In the genomic region with DNA sequence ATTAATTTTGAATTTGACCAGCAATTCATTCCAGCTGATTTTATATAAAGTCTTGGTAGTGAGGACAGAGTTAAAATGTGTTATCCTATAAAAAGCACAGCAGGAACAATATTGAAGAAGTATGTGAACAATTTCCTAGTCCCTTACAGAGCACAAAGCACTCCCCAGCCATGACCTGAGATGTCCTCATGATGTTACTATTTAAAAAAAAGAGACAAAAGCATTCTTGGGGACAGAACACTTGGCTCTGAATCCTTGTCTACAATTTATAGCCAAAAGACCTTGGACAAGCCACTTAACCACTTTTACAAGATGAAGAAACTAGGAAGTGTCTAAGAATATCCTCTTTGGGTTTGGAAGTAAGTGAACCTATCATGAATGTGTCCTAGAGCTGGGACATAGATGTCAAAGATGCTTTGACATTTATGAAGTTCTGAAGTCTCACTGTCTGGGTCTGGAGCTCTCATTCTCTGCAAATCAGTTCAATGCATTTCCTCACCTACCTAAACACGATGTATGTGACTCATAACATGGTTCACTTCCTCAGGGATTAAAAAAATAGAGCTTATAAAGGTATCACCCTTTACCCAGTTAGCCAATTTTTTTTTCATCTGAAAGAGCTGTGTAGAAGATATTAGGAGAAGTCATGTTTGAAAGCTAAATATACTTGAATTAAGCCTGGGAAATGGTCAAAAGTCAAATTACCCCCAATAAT, we compare ENCODE assay signal across 18 cellular contexts.
DNase-seq lines count a peak whose midpoint lies in the region; ATAC-seq and TF ChIP-seq lines count a peak whose summit lies in the region.
"Had no signal": no experiment of that assay in that cellular context is flagged by ENCODE, and none has a peak within 500 bp of the region (broad histone marks: within the 10 kb centered on the region; RNA-seq: fewer than 3 reads in every experiment).

No MANE protein-coding gene starts in this region.

- H3K27me3 Mint-ChIP-seq in activated T-cell treated with anti-CD3 and anti-CD28 coated beads, Interleukin-2, amount 50 U/mL, for 4 hours (ENCODE audit: low read depth): peaks cover 20% of the 10 kb centered on the region

- TF ChIP-seq POLR2A in esophagus muscularis mucosa (IDR thresholded peaks at IDR 0.05; ENCODE audit: low read depth): no peak

- ATAC-seq in RWPE2 (ENCODE audit: low read depth): peak; percentile 64
- ATAC-seq in activated T-cell treated with anti-CD3 and anti-CD28 coated beads, Interleukin-2, amount 50 U/mL, for 4 hours: no peak
- ATAC-seq: activated CD8-positive, alpha-beta memory T cell treated with anti-CD3 and anti-CD28 coated beads, Interleukin-2, amount 10 ng/mL, durations not matched to agents 7 days and 5 days had no signal

- TF ChIP-seq CTCF in AG10803 (conservative IDR thresholded peaks at IDR 0.05; ENCODE audit: low read length) (no peak), RWPE2 (IDR thresholded peaks at IDR 0.05; ENCODE audit: poor library complexity, severe bottlenecking) (no peak), esophagus muscularis mucosa (IDR thresholded peaks at IDR 0.05) (no peak), parathyroid adenoma (IDR thresholded peaks at IDR 0.05) (no peak), BE2C (IDR thresholded peaks at IDR 0.05; ENCODE audit: low read depth, low read length) (no peak)

- TF ChIP-seq EP300 in esophagus muscularis mucosa (IDR thresholded peaks at IDR 0.05): no peak

- intact Hi-C loops in esophagus muscularis mucosa (cut with DNase I): no loop called here

- H3K27me3 ChIP-seq in RWPE2 (ENCODE audit: insufficient read depth, poor library complexity, severe bottlenecking): no peaks in the 10 kb centered on the region
- no peaks in the 10 kb centered on the region for H3K27me3 ChIP-seq in esophagus muscularis mucosa
- no peaks in the 10 kb centered on the region for H3K27me3 ChIP-seq in parathyroid adenoma (ENCODE audit: control insufficient read depth, insufficient read depth, low read length)
- H3K27me3 ChIP-seq in BE2C: no peaks in the 10 kb centered on the region
- H3K27me3 ChIP-seq: SJCRH30 had no signal

- H3K4me2 ChIP-seq in parathyroid adenoma (ENCODE audit: low read length): no peak overlapping the region

- WGBS in esophagus muscularis mucosa: 7% methylated on average over 1 of the region's 1 CpG

- DNase-seq in AG10803 (ENCODE audit: low read depth) (peak; percentile 68), RWPE2 (ENCODE audit: low spot score) (no peak), esophagus muscularis mucosa (ENCODE audit: extremely low spot score) (peak; percentile 14), BE2C (no peak), NCI-H2029 (lab: John Stamatoyannopoulos, UW) (no peak), SHP77 (lab: John Stamatoyannopoulos, UW) (no peak)
- no peak for DNase-seq in activated T-cell treated with anti-CD3 and anti-CD28 coated beads, Interleukin-2, amount 50 U/mL, for 4 hours
- DNase-seq: activated CD4-positive, CD25-positive, alpha-beta regulatory T cell treated with anti-CD3 and anti-CD28 coated beads, Interleukin-2, amount 50 U/mL, for 72 hours; activated CD8-positive, alpha-beta memory T cell treated with anti-CD3 and anti-CD28 coated beads, Interleukin-2, amount 10 ng/mL, durations not matched to agents 7 days and 5 days; activated effector memory CD4-positive, alpha-beta T cell treated with Interleukin-2 at 50 U/mL for 16 hours; amygdala; COR-L47; mesendoderm; NCI-H1694 treated with DMSO at 0.1 percent for 48 hours; SJCRH30; stimulated activated CD4-positive, alpha-beta T cell treated with anti-CD3 and anti-CD28 coated beads, Interleukin-1b, Interleukin-23, amount 100 ng/mL, for 48 hours had no signal

- H3K9ac ChIP-seq in parathyroid adenoma: no peak overlapping the region

- H3K4me3 ChIP-seq in AG10803 (ENCODE audit: low read length): no peak overlapping the region
- no peak overlapping the region for H3K4me3 ChIP-seq in RWPE2 (ENCODE audit: severe bottlenecking)
- no peak overlapping the region for H3K4me3 ChIP-seq in esophagus muscularis mucosa
- H3K4me3 ChIP-seq in parathyroid adenoma (ENCODE audit: low read depth, low read length): no peak overlapping the region
- H3K4me3 ChIP-seq in BE2C (ENCODE audit: low read depth, low read length): no peak overlapping the region
- H3K4me3 ChIP-seq: SJCRH30 had no signal

- peak overlapping the region; percentile 30 for H3K27ac ChIP-seq in RWPE2 (ENCODE audit: poor library complexity, severe bottlenecking)
- peak overlapping the region; percentile 24 to 44 (median 34) for H3K27ac ChIP-seq in esophagus muscularis mucosa (replicated peaks in 1 of 4)
- peak overlapping the region; percentile 24 for H3K27ac ChIP-seq in parathyroid adenoma
- H3K27ac ChIP-seq: SJCRH30 had no signal

- H3K9me3 ChIP-seq in RWPE2 (ENCODE audit: severe bottlenecking): no peaks in the 10 kb centered on the region
- no peaks in the 10 kb centered on the region for H3K9me3 ChIP-seq in esophagus muscularis mucosa
- H3K9me3 ChIP-seq in parathyroid adenoma (ENCODE audit: control insufficient read depth, low read length): no peaks in the 10 kb centered on the region
- no peaks in the 10 kb centered on the region for H3K9me3 ChIP-seq in BE2C
- H3K9me3 ChIP-seq: SJCRH30 had no signal

- H2AFZ ChIP-seq in parathyroid adenoma: no peak overlapping the region

- no peaks in the 10 kb centered on the region for H3K79me2 ChIP-seq in parathyroid adenoma

- H3K36me3 Mint-ChIP-seq in activated T-cell treated with anti-CD3 and anti-CD28 coated beads, Interleukin-2, amount 50 U/mL, for 4 hours (ENCODE audit: insufficient read depth): peaks cover 2% of the 10 kb centered on the region
- H3K36me3 Mint-ChIP-seq: activated CD8-positive, alpha-beta memory T cell treated with anti-CD3 and anti-CD28 coated beads, Interleukin-2, amount 10 ng/mL, durations not matched to agents 7 days and 5 days had no signal

- no peaks in the 10 kb centered on the region for H3K4me1 Mint-ChIP-seq in activated T-cell treated with anti-CD3 and anti-CD28 coated beads, Interleukin-2, amount 50 U/mL, for 4 hours (ENCODE audit: low read depth)
- H3K4me1 Mint-ChIP-seq: activated CD8-positive, alpha-beta memory T cell treated with anti-CD3 and anti-CD28 coated beads, Interleukin-2, amount 10 ng/mL, durations not matched to agents 7 days and 5 days had no signal

- H3K4me1 ChIP-seq in RWPE2 (ENCODE audit: insufficient read depth, poor library complexity, severe bottlenecking): peaks cover 35% of the 10 kb centered on the region
- H3K4me1 ChIP-seq in esophagus muscularis mucosa: peaks cover 72 to 85% (median 79%) of the 10 kb centered on the region in 4 donors
- H3K4me1 ChIP-seq in parathyroid adenoma: no peaks in the 10 kb centered on the region
- no peaks in the 10 kb centered on the region for H3K4me1 ChIP-seq in BE2C

- no peak overlapping the region for H3K4me3 Mint-ChIP-seq in activated T-cell treated with anti-CD3 and anti-CD28 coated beads, Interleukin-2, amount 50 U/mL, for 4 hours
- H3K4me3 Mint-ChIP-seq: activated CD8-positive, alpha-beta memory T cell treated with anti-CD3 and anti-CD28 coated beads, Interleukin-2, amount 10 ng/mL, durations not matched to agents 7 days and 5 days; nephron had no signal

- no peaks in the 10 kb centered on the region for H3K9me3 Mint-ChIP-seq in activated T-cell treated with anti-CD3 and anti-CD28 coated beads, Interleukin-2, amount 50 U/mL, for 4 hours

- H3K36me3 ChIP-seq in RWPE2 (ENCODE audit: low read depth) (peaks cover 33% of the 10 kb centered on the region), esophagus muscularis mucosa (no peaks in the 10 kb centered on the region), parathyroid adenoma (ENCODE audit: control insufficient read depth, insufficient read depth, low read length) (no peaks in the 10 kb centered on the region), BE2C (no peaks in the 10 kb centered on the region)
- H3K36me3 ChIP-seq: SJCRH30 had no signal

Comparison
In these comparisons a context has a peak if more than half of its experiments do, and no peak if none do; other contexts are left out.
1. DNase-seq: peak in AG10803 (single experiment) and esophagus muscularis mucosa (single experiment); none in RWPE2 (single experiment), activated T-cell treated with anti-CD3 and anti-CD28 coated beads, Interleukin-2, amount 50 U/mL, for 4 hours (single experiment), BE2C (single experiment), NCI-H2029 (single experiment) and SHP77 (0 of 2).
2. Peak in every context shown above with its lines, with median percentiles within 50 percentile points of each other: H3K27ac ChIP-seq.